9 cellular contexts compared by ENCODE assay signal in the genomic region with DNA sequence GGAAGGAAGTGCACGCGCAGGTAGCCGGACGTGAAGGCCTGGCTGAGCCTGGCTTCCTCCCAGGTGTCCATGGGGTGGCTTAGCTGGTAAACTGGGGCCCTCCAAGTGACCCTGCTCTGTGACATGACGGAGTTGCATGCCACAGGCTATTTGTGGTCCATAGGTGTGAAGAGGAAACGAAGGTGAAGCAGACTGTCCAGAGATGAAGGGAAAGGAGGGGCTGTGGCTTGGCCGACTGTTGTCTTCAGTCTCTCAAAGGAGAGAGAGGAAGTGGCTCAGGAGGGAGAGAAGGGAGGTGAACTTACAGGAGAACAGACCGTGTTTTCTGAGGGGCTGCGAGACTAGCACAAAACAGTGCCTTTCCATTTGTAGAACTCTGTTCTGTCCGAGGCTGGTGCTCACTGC. TPM values are rescaled to one million over a fixed set of nuclear protein-coding genes. Genes with fewer than 3 reads are reported as not detected.
DNase-seq lines count a peak whose midpoint lies in the region; ATAC-seq and TF ChIP-seq lines count a peak whose summit lies in the region.
"Had no signal": no experiment of that assay in that cellular context is flagged by ENCODE, and none has a peak within 500 bp of the region (broad histone marks: within the 10 kb centered on the region; RNA-seq: fewer than 3 reads in every experiment).

No MANE protein-coding gene starts in this region.

- peaks cover 66% of the 10 kb centered on the region for H3K4me1 Mint-ChIP-seq in activated CD8-positive, alpha-beta memory T cell treated with anti-CD3 and anti-CD28 coated beads, Interleukin-2, amount 10 ng/mL, durations not matched to agents 7 days and 5 days

- 31 to 49% methylated on average over 3 to 10 of the region's 10 CpGs for WGBS in gastroesophageal sphincter (ENCODE audit: low coverage in 1 of 2), 2 donors

- peaks cover 0 to 20% (median 3%) of the 10 kb centered on the region in 3 donors for H3K4me1 ChIP-seq in gastroesophageal sphincter

- H3K27ac ChIP-seq in skin epidermis: peak overlapping the region in 13 of 21 experiments; percentile 12 to 90 (median 37)
- H3K27ac ChIP-seq in gastroesophageal sphincter: no peak overlapping the region
- H3K27ac ChIP-seq: epithelial cell of prostate had no signal

- H3K4me3 ChIP-seq in skin epidermis: no peak overlapping the region
- H3K4me3 ChIP-seq in gastroesophageal sphincter: no peak overlapping the region

- no peaks in the 10 kb centered on the region for H3K9me3 Mint-ChIP-seq in activated CD8-positive, alpha-beta memory T cell treated with anti-CD3 and anti-CD28 coated beads, Interleukin-2, amount 10 ng/mL, durations not matched to agents 7 days and 5 days (ENCODE audit: low read depth)

- TF ChIP-seq POLR2A in GM19193 (IDR thresholded peaks at IDR 0.05; ENCODE audit: extremely low read depth, insufficient read depth, insufficient read length) (peak; percentile 25), gastroesophageal sphincter (IDR thresholded peaks at IDR 0.05) (no peak)

- H3K27me3 Mint-ChIP-seq in activated CD8-positive, alpha-beta memory T cell treated with anti-CD3 and anti-CD28 coated beads, Interleukin-2, amount 10 ng/mL, durations not matched to agents 7 days and 5 days: no peaks in the 10 kb centered on the region

- H3K4me3 Mint-ChIP-seq in activated CD8-positive, alpha-beta memory T cell treated with anti-CD3 and anti-CD28 coated beads, Interleukin-2, amount 10 ng/mL, durations not matched to agents 7 days and 5 days: peak overlapping the region; percentile 64

- no peaks in the 10 kb centered on the region for H3K36me3 ChIP-seq in gastroesophageal sphincter

- peaks cover 54% of the 10 kb centered on the region for H3K36me3 Mint-ChIP-seq in activated CD8-positive, alpha-beta memory T cell treated with anti-CD3 and anti-CD28 coated beads, Interleukin-2, amount 10 ng/mL, durations not matched to agents 7 days and 5 days

- no peak for TF ChIP-seq CTCF in gastroesophageal sphincter (IDR thresholded peaks at IDR 0.05)

- H3K9me3 ChIP-seq in gastroesophageal sphincter: no peaks in the 10 kb centered on the region

- CTCF ChIA-PET in activated CD8-positive, alpha-beta memory T cell treated with anti-CD3 and anti-CD28 coated beads, Interleukin-2, amount 10 ng/mL, durations not matched to agents 7 days and 5 days (lab: Charles Lee): interaction anchor here (1.1 to 9.6 kb wide), 3 partner anchors 19 to 172 kb away, joined by 3 to 71 read pairs (median 45); partner anchors contain the start of genes ATG16L1 and INPP5D

- H3K27me3 ChIP-seq in gastroesophageal sphincter: no peaks in the 10 kb centered on the region

- DNase-seq in activated CD8-positive, alpha-beta memory T cell treated with anti-CD3 and anti-CD28 coated beads, Interleukin-2, amount 10 ng/mL, durations not matched to agents 7 days and 5 days: peak; percentile 77
- DNase-seq in superior temporal gyrus (ENCODE audit: extremely low spot score) (no peak), SW 1271 (lab: John Stamatoyannopoulos, UW) (no peak)

- ATAC-seq in HG03066 (IDR thresholded peaks at IDR 0.05; ENCODE audit: low read depth, unreplicated experiment) (peak; percentile 28), HG03025 (IDR thresholded peaks at IDR 0.05; ENCODE audit: low FRiP score, unreplicated experiment) (no peak), gastroesophageal sphincter (no peak)
- peak; percentile 22 for ATAC-seq in activated CD8-positive, alpha-beta memory T cell treated with anti-CD3 and anti-CD28 coated beads, Interleukin-2, amount 10 ng/mL, durations not matched to agents 7 days and 5 days

- no peak for TF ChIP-seq EP300 in gastroesophageal sphincter (IDR thresholded peaks at IDR 0.05)

- peak overlapping the region; percentile 94 for H3K27ac Mint-ChIP-seq in activated CD8-positive, alpha-beta memory T cell treated with anti-CD3 and anti-CD28 coated beads, Interleukin-2, amount 10 ng/mL, durations not matched to agents 7 days and 5 days

RNA-seq across cellular contexts. Expression of gene INPP5D, which starts 19.3 kb away (rescaled TPM):
- total RNA-seq in activated CD8-positive, alpha-beta memory T cell treated with anti-CD3 and anti-CD28 coated beads, Interleukin-2, amount 10 ng/mL, durations not matched to agents 7 days and 5 days: 100 to 1,000 TPM; 140 to 152 TPM
- 10 to 100 TPM in 2 of 4 donors, 1 to 10 TPM in 2; 6.5 to 12.4 (median 9.3) TPM for total RNA-seq in gastroesophageal sphincter

RNA-seq across cellular contexts. Expression of gene NEU2, which starts 47.0 kb away (rescaled TPM):
- not detected for total RNA-seq in activated CD8-positive, alpha-beta memory T cell treated with anti-CD3 and anti-CD28 coated beads, Interleukin-2, amount 10 ng/mL, durations not matched to agents 7 days and 5 days
- total RNA-seq in gastroesophageal sphincter: not detected

Comparison
In these comparisons a context has a peak if more than half of its experiments do, and no peak if none do; other contexts are left out.
1. ATAC-seq: peak in HG03066 (single experiment) and activated CD8-positive, alpha-beta memory T cell treated with anti-CD3 and anti-CD28 coated beads, Interleukin-2, amount 10 ng/mL, durations not matched to agents 7 days and 5 days (single experiment); none in HG03025 (single experiment) and gastroesophageal sphincter (single experiment).
2. H3K27ac ChIP-seq: peak in skin epidermis (13 of 21); none in gastroesophageal sphincter (0 of 4).
3. RNA of gene INPP5D, which starts 19.3 kb away (total RNA-seq): 140 to 152 TPM in activated CD8-positive, alpha-beta memory T cell treated with anti-CD3 and anti-CD28 coated beads, Interleukin-2, amount 10 ng/mL, durations not matched to agents 7 days and 5 days; 6.5 to 12.4 TPM in gastroesophageal sphincter; every median in the first group is over 10 times any median in the second.